ENCODE assay signal across 23 cellular contexts in genomic region chr1:161311595-161312181, GRCh38. TPM values are rescaled to one million over a fixed set of nuclear protein-coding genes. Genes with fewer than 3 reads are reported as not detected.
DNase-seq lines count a peak whose midpoint lies in the region; ATAC-seq and TF ChIP-seq lines count a peak whose summit lies in the region.
"Had no signal": no experiment of that assay in that cellular context is flagged by ENCODE, and none has a peak within 500 bp of the region (broad histone marks: within the 10 kb centered on the region; RNA-seq: fewer than 3 reads in every experiment).

No MANE protein-coding gene starts in this region.

- H3K4me3 Mint-ChIP-seq in type B pancreatic cell, result peak overlapping the region; percentile 2
- H3K4me3 Mint-ChIP-seq: H9 had no signal

- no peak for ATAC-seq in HG03460 (IDR thresholded peaks at IDR 0.05; ENCODE audit: unreplicated experiment)

- H3K27me3 Mint-ChIP-seq in type B pancreatic cell, result peaks cover 11% of the 10 kb centered on the region

- H3K4me1 Mint-ChIP-seq in type B pancreatic cell (ENCODE audit: unreplicated experiment), result peaks cover 16% of the 10 kb centered on the region

- no peaks in the 10 kb centered on the region for H3K36me3 Mint-ChIP-seq in type B pancreatic cell

- in situ Hi-C loops in Caki2 (cut with HindIII; ENCODE audit: low pct_unique_long_range_greater_than_20kb, low sequenced_read_pairs), result no loop called here

- TF ChIP-seq CTCF in epithelial cell of proximal tubule (conservative IDR thresholded peaks at IDR 0.05; ENCODE audit: low read depth, low read length) (no peak), type B pancreatic cell (conservative IDR thresholded peaks at IDR 0.05) (no peak)

- peak; percentile 89 for DNase-seq in Caki2 (ENCODE audit: low read depth)
- peak; percentile 78 for DNase-seq in epithelial cell of proximal tubule (ENCODE audit: low read depth)
- DNase-seq in left kidney (ENCODE audit: low read depth, low spot score), result peak; percentile 53
- DNase-seq in type B pancreatic cell (ENCODE audit: extremely low spot score, unreplicated experiment), result no peak
- DNase-seq in NCI-H524 treated with DMSO at 0.1 percent for 48 hours (lab: John Stamatoyannopoulos, UW), result no peak
- DNase-seq in NCI-H510A treated with DMSO at 0.1 percent for 48 hours (lab: John Stamatoyannopoulos, UW), result no peak
- DNase-seq: DMS 273 treated with DMSO at 0.1 percent for 48 hours, DND-41, H9, Kasumi-1, MM.1S, NCI-H1092 treated with DMSO at 0.1 percent for 48 hours, NCI-H1694, NCI-H2081 treated with DMSO at 0.1 percent for 48 hours, NCI-H774, OCI-M1, RPMI8226, SHP77 treated with DMSO at 0.1 percent for 48 hours, SK-N-SH had no signal

- H3K4me3 ChIP-seq in epithelial cell of proximal tubule (ENCODE audit: low read depth, low read length), result no peak overlapping the region

- H3K9me3 Mint-ChIP-seq in type B pancreatic cell, result no peaks in the 10 kb centered on the region
- H3K9me3 Mint-ChIP-seq: H9 had no signal

- no peak overlapping the region for H3K27ac Mint-ChIP-seq in type B pancreatic cell
- H3K27ac Mint-ChIP-seq: H9 had no signal

RNA-seq across cellular contexts. Expression of gene MPZ, which starts 1.9 kb away (rescaled TPM):
- 0.74 TPM in 1 of 2 replicates, not detected in the other for total RNA-seq in Caki2 (2014; rRNA removed; shearing (Covaris generic); ENCODE audit: low replicate concordance)
- total RNA-seq in epithelial cell of proximal tubule (0.69 and 1.2 TPM in 2 replicates), type B pancreatic cell (ENCODE audit: low replicate concordance) (0.76 and 3.6 TPM in 2 replicates)

RNA-seq across cellular contexts. Expression of gene SDHC, which starts 2.5 kb away (rescaled TPM):
- 342 and 387 TPM in 2 replicates for total RNA-seq in Caki2 (2014; rRNA removed; shearing (Covaris generic); ENCODE audit: low replicate concordance)
- total RNA-seq in epithelial cell of proximal tubule (12.7 and 15.8 TPM in 2 replicates), type B pancreatic cell (ENCODE audit: low replicate concordance) (206 and 235 TPM in 2 replicates)

RNA-seq across cellular contexts. Expression of gene PCP4L1, which starts 53.1 kb away (rescaled TPM):
- not detected in 2 replicates for total RNA-seq in Caki2 (2014; rRNA removed; shearing (Covaris generic); ENCODE audit: low replicate concordance)
- total RNA-seq in epithelial cell of proximal tubule, result 0.35 TPM in 1 of 2 replicates, not detected in the other
- 1.0 and 3.4 TPM in 2 replicates for total RNA-seq in type B pancreatic cell (ENCODE audit: low replicate concordance)
- total RNA-seq: A673, HT-29, NCI-H460 had no signal

RNA-seq across cellular contexts. Expression of gene CFAP126, which starts 56.0 kb away (rescaled TPM):
- not detected in 2 replicates for total RNA-seq in Caki2 (2014; rRNA removed; shearing (Covaris generic); ENCODE audit: low replicate concordance)
- total RNA-seq in epithelial cell of proximal tubule, result not detected in 2 replicates
- 0.76 and 13.5 TPM in 2 replicates for total RNA-seq in type B pancreatic cell (ENCODE audit: low replicate concordance)
- total RNA-seq: A673, H9, HT-29, NCI-H460 had no signal

Comparison
In these comparisons a context has a peak if more than half of its experiments do, and no peak if none do; other contexts are left out.
1. DNase-seq: peak in Caki2 (single experiment), epithelial cell of proximal tubule (single experiment) and left kidney (single experiment); none in type B pancreatic cell (single experiment), NCI-H524 treated with DMSO at 0.1 percent for 48 hours (single experiment) and NCI-H510A treated with DMSO at 0.1 percent for 48 hours (single experiment).
2. RNA of gene SDHC, which starts 2.5 kb away (total RNA-seq): 342 to 387 TPM in Caki2 and 206 to 235 TPM in type B pancreatic cell; 12.7 to 15.8 TPM in epithelial cell of proximal tubule; every median in the first group is over 10 times any median in the second.